8 cellular contexts compared by ENCODE assay signal in the genomic region with DNA sequence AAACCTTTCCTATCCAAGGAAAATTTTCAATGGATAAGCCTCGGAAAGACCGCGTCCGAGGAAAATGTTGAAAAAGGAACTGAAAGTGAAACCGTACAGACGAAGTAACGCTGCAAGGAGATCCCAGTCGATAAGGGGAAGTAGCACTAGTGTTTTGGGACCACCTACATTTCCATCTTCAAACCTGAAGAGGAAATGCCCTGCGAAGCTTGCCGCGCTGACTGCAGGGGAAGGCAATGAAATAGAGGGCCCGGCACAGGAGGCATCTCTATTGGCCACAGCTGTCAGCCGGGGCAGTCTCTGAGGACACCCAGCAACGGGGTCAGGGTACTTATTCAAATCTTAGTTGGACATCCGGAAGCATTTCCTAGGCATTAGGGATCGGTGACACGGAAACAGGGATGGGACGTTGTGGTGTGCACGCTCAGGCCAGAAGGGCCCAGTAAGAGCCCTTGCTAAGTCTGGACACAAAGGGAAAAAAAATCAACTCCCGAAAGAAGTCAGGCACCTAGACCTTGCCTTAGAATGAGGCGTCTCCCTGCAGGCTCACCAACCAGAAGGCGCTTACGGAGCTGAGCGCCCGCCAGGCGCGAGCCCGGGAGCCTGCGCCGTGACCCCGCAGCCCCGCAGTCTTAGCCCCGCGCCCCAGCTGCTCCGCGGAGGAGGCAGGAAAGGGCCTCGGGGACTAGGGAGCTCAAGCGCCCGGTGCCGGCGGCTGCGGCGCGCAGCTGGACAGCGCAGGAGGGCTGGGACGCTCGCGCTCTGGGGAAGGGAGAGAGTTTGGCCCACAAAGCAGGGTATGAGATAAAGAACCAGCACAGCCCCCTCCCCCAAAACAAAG. TPM values are rescaled to one million over a fixed set of nuclear protein-coding genes. Genes with fewer than 3 reads are reported as not detected.
DNase-seq lines count a peak whose midpoint lies in the region; ATAC-seq lines count a peak whose summit lies in the region.

No MANE protein-coding gene starts in this region.

- ATAC-seq in HG03378 (IDR thresholded peaks at IDR 0.05; ENCODE audit: unreplicated experiment) = peak; percentile 40
- ATAC-seq in memory B cell (ENCODE audit: low read depth) = peak; percentile 62
- ATAC-seq in stimulated activated naive B cell treated with anti-CD40 and anti-IgM and Interleukin-4, amounts not matched to agents 10 μg/mL and 1 μg/mL and 100 μg/mL, for 72 hours (replicated peaks) = peak; percentile 75

- no peaks in the 10 kb centered on the region for H3K27me3 Mint-ChIP-seq in activated CD4-positive, alpha-beta memory T cell treated with anti-CD3 and anti-CD28 coated beads for 36 hours
- no peaks in the 10 kb centered on the region for H3K27me3 Mint-ChIP-seq in memory B cell
- H3K27me3 Mint-ChIP-seq in stimulated activated naive B cell treated with anti-CD40 and anti-IgM and Interleukin-4, amounts not matched to agents 10 μg/mL and 1 μg/mL and 100 μg/mL, for 72 hours = no peaks in the 10 kb centered on the region

- H3K36me3 ChIP-seq in endocrine pancreas (ENCODE audit: control insufficient read depth, insufficient read depth, low read length) = peaks cover 2% of the 10 kb centered on the region

- peaks cover 54% of the 10 kb centered on the region for H3K36me3 Mint-ChIP-seq in activated CD4-positive, alpha-beta memory T cell treated with anti-CD3 and anti-CD28 coated beads for 36 hours
- H3K36me3 Mint-ChIP-seq in memory B cell = peaks cover 39% of the 10 kb centered on the region
- H3K36me3 Mint-ChIP-seq in stimulated activated naive B cell treated with anti-CD40 and anti-IgM and Interleukin-4, amounts not matched to agents 10 μg/mL and 1 μg/mL and 100 μg/mL, for 72 hours = peaks cover 29 to 68% of the 10 kb centered on the region in 2 donors

- intact Hi-C loops in activated CD4-positive, alpha-beta memory T cell treated with anti-CD3 and anti-CD28 coated beads for 36 hours (cut with micrococcal nuclease) = loop anchor here (1.0 to 10.0 kb wide), 4 partner anchors 50 to 87 kb away; a partner anchor contains a TSS

- H3K9ac ChIP-seq in endocrine pancreas (ENCODE audit: control insufficient read depth, insufficient read depth, low read length) = peak overlapping the region; percentile 95

- no peaks in the 10 kb centered on the region for H3K9me3 ChIP-seq in endocrine pancreas (ENCODE audit: control insufficient read depth, low read length)

- no peaks in the 10 kb centered on the region for H3K27me3 ChIP-seq in endocrine pancreas (ENCODE audit: control insufficient read depth, insufficient read depth, low read length)

- DNase-seq in CD1c-positive myeloid dendritic cell (ENCODE audit: extremely low spot score) (peak; percentile 93), GM19238 (ENCODE audit: insufficient read length, low spot score) (peak; percentile 53), NCI-H526 treated with DMSO at 0.1 percent for 48 hours (lab: John Stamatoyannopoulos, UW) (peak; percentile 81), memory B cell (ENCODE audit: low spot score in 2 of 2) (peak; percentile 63 to 66)
- peak; percentile 73 for DNase-seq in activated CD4-positive, alpha-beta memory T cell treated with anti-CD3 and anti-CD28 coated beads for 36 hours
- DNase-seq in stimulated activated naive B cell treated with anti-CD40 and anti-IgM and Interleukin-4, amounts not matched to agents 10 μg/mL and 1 μg/mL and 100 μg/mL, for 72 hours = peak; percentile 82

- POLR2A ChIA-PET in activated CD4-positive, alpha-beta memory T cell treated with anti-CD3 and anti-CD28 coated beads for 36 hours (lab: Charles Lee) = interaction anchor here (0.6 to 5.4 kb wide), 21 partner anchors 7 to 399 kb away, joined by 3 to 39 read pairs (median 6); a partner anchor contains a TSS

- H3K4me1 Mint-ChIP-seq in activated CD4-positive, alpha-beta memory T cell treated with anti-CD3 and anti-CD28 coated beads for 36 hours (ENCODE audit: low read depth) = peaks cover 29% of the 10 kb centered on the region
- H3K4me1 Mint-ChIP-seq in memory B cell = peaks cover 41% of the 10 kb centered on the region
- peaks cover 46 to 61% of the 10 kb centered on the region in 2 donors for H3K4me1 Mint-ChIP-seq in stimulated activated naive B cell treated with anti-CD40 and anti-IgM and Interleukin-4, amounts not matched to agents 10 μg/mL and 1 μg/mL and 100 μg/mL, for 72 hours

- no peaks in the 10 kb centered on the region for H3K9me3 Mint-ChIP-seq in activated CD4-positive, alpha-beta memory T cell treated with anti-CD3 and anti-CD28 coated beads for 36 hours
- H3K9me3 Mint-ChIP-seq in memory B cell = no peaks in the 10 kb centered on the region
- no peaks in the 10 kb centered on the region for H3K9me3 Mint-ChIP-seq in stimulated activated naive B cell treated with anti-CD40 and anti-IgM and Interleukin-4, amounts not matched to agents 10 μg/mL and 1 μg/mL and 100 μg/mL, for 72 hours

- peak overlapping the region; percentile 89 for H3K4me3 ChIP-seq in endocrine pancreas (ENCODE audit: control insufficient read depth, insufficient read depth, low read length)

- H3K4me3 Mint-ChIP-seq in activated CD4-positive, alpha-beta memory T cell treated with anti-CD3 and anti-CD28 coated beads for 36 hours = peak overlapping the region; percentile 90
- peak overlapping the region; percentile 94 for H3K4me3 Mint-ChIP-seq in memory B cell
- peak overlapping the region; percentile 91 to 97 for H3K4me3 Mint-ChIP-seq in stimulated activated naive B cell treated with anti-CD40 and anti-IgM and Interleukin-4, amounts not matched to agents 10 μg/mL and 1 μg/mL and 100 μg/mL, for 72 hours

- CTCF ChIA-PET in activated CD4-positive, alpha-beta memory T cell treated with anti-CD3 and anti-CD28 coated beads for 36 hours (lab: Charles Lee) = interaction anchor here (1.0 to 11.2 kb wide), 11 partner anchors 10 to 67 kb away, joined by 3 to 153 read pairs (median 8); a partner anchor contains a TSS

- H3K27ac Mint-ChIP-seq in activated CD4-positive, alpha-beta memory T cell treated with anti-CD3 and anti-CD28 coated beads for 36 hours = peak overlapping the region; percentile 96
- peak overlapping the region; percentile 97 for H3K27ac Mint-ChIP-seq in memory B cell
- H3K27ac Mint-ChIP-seq in stimulated activated naive B cell treated with anti-CD40 and anti-IgM and Interleukin-4, amounts not matched to agents 10 μg/mL and 1 μg/mL and 100 μg/mL, for 72 hours = peak overlapping the region; percentile 100

- no peaks in the 10 kb centered on the region for H3K4me1 ChIP-seq in endocrine pancreas (ENCODE audit: control insufficient read depth, insufficient read depth, low read length)

RNA-seq across cellular contexts. Expression of a gene that starts 0.6 kb away (rescaled TPM):
- 10 to 100 TPM; 43.4 to 43.7 TPM for total RNA-seq in activated CD4-positive, alpha-beta memory T cell treated with anti-CD3 and anti-CD28 coated beads for 36 hours

RNA-seq across cellular contexts. Expression of a gene that starts 6.4 kb away (rescaled TPM):
- 10 to 100 TPM; 70.2 to 77.7 TPM for total RNA-seq in activated CD4-positive, alpha-beta memory T cell treated with anti-CD3 and anti-CD28 coated beads for 36 hours

RNA-seq across cellular contexts. Expression of a gene that starts 24.2 kb away (rescaled TPM):
- total RNA-seq in activated CD4-positive, alpha-beta memory T cell treated with anti-CD3 and anti-CD28 coated beads for 36 hours = 10 to 100 TPM; 21.3 to 25.3 TPM

RNA-seq across cellular contexts. Expression of a gene that starts 24.6 kb away (rescaled TPM):
- total RNA-seq in activated CD4-positive, alpha-beta memory T cell treated with anti-CD3 and anti-CD28 coated beads for 36 hours = 100 to 1,000 TPM; 171 to 178 TPM

RNA-seq across cellular contexts. Expression of a gene that starts 44.2 kb away (rescaled TPM):
- total RNA-seq in activated CD4-positive, alpha-beta memory T cell treated with anti-CD3 and anti-CD28 coated beads for 36 hours = under 1 TPM in 1 of 2 experiments, not detected in 1; 0.05 TPM

Comparison
In these comparisons a context has a peak if more than half of its experiments do, and no peak if none do; other contexts are left out.
1. Peak in every context shown above with its lines: DNase-seq, ATAC-seq and H3K4me3 ChIP-seq.